In the genomic region with DNA sequence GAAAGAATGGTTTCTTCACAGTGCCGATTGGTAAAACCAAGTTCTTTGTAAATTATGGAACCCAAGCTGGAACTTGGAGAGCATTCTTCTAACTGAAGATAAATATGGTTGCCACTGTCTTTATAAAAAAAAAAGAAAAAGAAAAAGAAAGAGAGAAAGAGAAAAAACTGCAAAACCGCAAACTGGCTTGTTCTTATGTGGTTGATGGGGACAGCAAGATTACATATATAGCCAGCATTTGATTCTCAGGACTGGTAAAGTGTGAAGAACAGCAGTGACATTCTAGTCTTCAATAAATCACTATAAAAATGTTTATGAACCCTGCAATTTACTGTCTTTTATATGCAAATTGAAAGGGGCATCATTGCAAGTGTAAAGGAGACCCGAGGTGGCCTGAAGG, we compare ENCODE assay signal across 16 cellular contexts.
A peak's percentile ranks its signal among the peaks of the same experiment; 100 is the strongest.
DNase-seq lines count a peak whose midpoint lies in the region; ATAC-seq and TF ChIP-seq lines count a peak whose summit lies in the region.
"Had no signal": no experiment of that assay in that cellular context is flagged by ENCODE, and none has a peak within 500 bp of the region (broad histone marks: within the 10 kb centered on the region; RNA-seq: fewer than 3 reads in every experiment).

No MANE protein-coding gene starts in this region.

- ATAC-seq in activated T-cell treated with anti-CD3 and anti-CD28 coated beads, Interleukin-2, amount 50 U/mL, for 72 hours (replicated peaks in 1 of 2), result no peak
- ATAC-seq in activated T-cell treated with anti-CD3 and anti-CD28 coated beads, Interleukin-2, amount 50 U/mL, for 4 hours, result no peak
- ATAC-seq in DND-41 (ENCODE audit: insufficient read depth, low read depth), result no peak
- ATAC-seq: CD8-positive, alpha-beta T cell; HCT116 had no signal

- DNase-seq in activated T-cell treated with anti-CD3 and anti-CD28 coated beads, Interleukin-2, amount 50 U/mL, for 72 hours, result no peak
- no peak for DNase-seq in activated T-cell treated with anti-CD3 and anti-CD28 coated beads, Interleukin-2, amount 50 U/mL, for 4 hours
- DNase-seq in DND-41 (no peak), cerebellar cortex (ENCODE audit: low spot score) (no peak), DMS53 treated with DMSO at 0.1 percent for 48 hours (lab: John Stamatoyannopoulos, UW; ENCODE audit: unreplicated experiment) (no peak)
- DNase-seq in Jurkat, Clone E6-1 (ENCODE audit: low read depth, low spot score), result peak; percentile 64
- DNase-seq in stimulated activated CD4-positive, alpha-beta T cell treated with anti-CD3 and anti-CD28 coated beads, Interleukin-4, amount 100 ng/mL, for 24 hours, result no peak
- DNase-seq: Caco-2; CD4-positive, CD25-positive, alpha-beta regulatory T cell; CD8-positive, alpha-beta T cell; DMS153; DMS79; H9 had no signal

- H3K4me3 ChIP-seq in DND-41 (ENCODE audit: low read depth in 1 of 2, low read length in 2 of 2), result no peak overlapping the region
- no peak overlapping the region for H3K4me3 ChIP-seq in Jurkat, Clone E6-1 (ENCODE audit: low read length)
- no peak overlapping the region for H3K4me3 ChIP-seq in iPS-20b (ENCODE audit: low read length)

- no peak for TF ChIP-seq CTCF in DND-41 (IDR thresholded peaks at IDR 0.05; ENCODE audit: borderline replicate concordance, extremely low read depth, low read length, poor library complexity, severe bottlenecking)

- no peak overlapping the region for H3K4me3 Mint-ChIP-seq in activated T-cell treated with anti-CD3 and anti-CD28 coated beads, Interleukin-2, amount 50 U/mL, for 72 hours
- H3K4me3 Mint-ChIP-seq in activated T-cell treated with anti-CD3 and anti-CD28 coated beads, Interleukin-2, amount 50 U/mL, for 4 hours, result no peak overlapping the region
- H3K4me3 Mint-ChIP-seq: CD4-positive, CD25-positive, alpha-beta regulatory T cell; CD8-positive, alpha-beta T cell; H9 had no signal

- H2AFZ ChIP-seq in DND-41 (ENCODE audit: low read depth, low read length), result no peak overlapping the region

- peak overlapping the region; percentile 77 for H3K27ac Mint-ChIP-seq in activated T-cell treated with anti-CD3 and anti-CD28 coated beads, Interleukin-2, amount 50 U/mL, for 72 hours
- H3K27ac Mint-ChIP-seq: CD4-positive, CD25-positive, alpha-beta regulatory T cell; CD8-positive, alpha-beta T cell; H9 had no signal

- H3K79me2 ChIP-seq in DND-41 (ENCODE audit: insufficient read depth, low read length), result no peaks in the 10 kb centered on the region

- no peaks in the 10 kb centered on the region for H3K36me3 Mint-ChIP-seq in activated T-cell treated with anti-CD3 and anti-CD28 coated beads, Interleukin-2, amount 50 U/mL, for 72 hours (ENCODE audit: insufficient read depth in 2 of 2)
- no peaks in the 10 kb centered on the region for H3K36me3 Mint-ChIP-seq in activated T-cell treated with anti-CD3 and anti-CD28 coated beads, Interleukin-2, amount 50 U/mL, for 4 hours (ENCODE audit: insufficient read depth)
- H3K36me3 Mint-ChIP-seq: CD4-positive, CD25-positive, alpha-beta regulatory T cell; CD8-positive, alpha-beta T cell had no signal

- no peaks in the 10 kb centered on the region for H3K27me3 Mint-ChIP-seq in activated T-cell treated with anti-CD3 and anti-CD28 coated beads, Interleukin-2, amount 50 U/mL, for 72 hours (ENCODE audit: low read depth)
- no peaks in the 10 kb centered on the region for H3K27me3 Mint-ChIP-seq in activated T-cell treated with anti-CD3 and anti-CD28 coated beads, Interleukin-2, amount 50 U/mL, for 4 hours (ENCODE audit: low read depth)
- H3K27me3 Mint-ChIP-seq: CD4-positive, CD25-positive, alpha-beta regulatory T cell had no signal

- no peaks in the 10 kb centered on the region for H3K9me3 ChIP-seq in DND-41 (ENCODE audit: insufficient read depth, low read length, severe bottlenecking)
- no peaks in the 10 kb centered on the region for H3K9me3 ChIP-seq in iPS-20b (ENCODE audit: insufficient read depth, low read depth, low read length)
- H3K9me3 ChIP-seq: Caco-2 had no signal

- H4K20me1 ChIP-seq in DND-41 (ENCODE audit: insufficient read depth, low read length), result no peaks in the 10 kb centered on the region

- H3K27me3 ChIP-seq in DND-41 (ENCODE audit: insufficient read depth, low read length, poor library complexity) (no peaks in the 10 kb centered on the region), iPS-20b (ENCODE audit: insufficient read depth, low read length) (no peaks in the 10 kb centered on the region)

- no peak overlapping the region for H3K4me2 ChIP-seq in DND-41 (ENCODE audit: insufficient read depth, low read length)

- H3K36me3 ChIP-seq in DND-41 (ENCODE audit: insufficient read depth, low read length) (no peaks in the 10 kb centered on the region), iPS-20b (ENCODE audit: insufficient read depth, low read depth, low read length) (no peaks in the 10 kb centered on the region)

- H3K4me1 Mint-ChIP-seq in activated T-cell treated with anti-CD3 and anti-CD28 coated beads, Interleukin-2, amount 50 U/mL, for 72 hours (ENCODE audit: low read depth), result no peaks in the 10 kb centered on the region
- peaks cover under 1% of the 10 kb centered on the region for H3K4me1 Mint-ChIP-seq in activated T-cell treated with anti-CD3 and anti-CD28 coated beads, Interleukin-2, amount 50 U/mL, for 4 hours (ENCODE audit: low read depth)

- H3K9ac ChIP-seq in DND-41 (ENCODE audit: low read depth, low read length), result no peak overlapping the region
- H3K9ac ChIP-seq in iPS-20b (ENCODE audit: low read depth, low read length), result 0 out of 2 replicates have a peak overlapping the region, but pooled peaks have one; percentile 20

- H3K9me3 Mint-ChIP-seq in activated T-cell treated with anti-CD3 and anti-CD28 coated beads, Interleukin-2, amount 50 U/mL, for 72 hours, result no peaks in the 10 kb centered on the region
- H3K9me3 Mint-ChIP-seq in activated T-cell treated with anti-CD3 and anti-CD28 coated beads, Interleukin-2, amount 50 U/mL, for 4 hours, result no peaks in the 10 kb centered on the region
- H3K9me3 Mint-ChIP-seq: CD4-positive, CD25-positive, alpha-beta regulatory T cell; CD8-positive, alpha-beta T cell had no signal

- H3K27ac ChIP-seq in DND-41 (ENCODE audit: low read length), result peak overlapping the region; percentile 50; the same call in 1 of the 2 replicates
- no peak overlapping the region for H3K27ac ChIP-seq in iPS-20b (ENCODE audit: low read length)
- H3K27ac ChIP-seq: C4-2B had no signal

- H3K4me1 ChIP-seq in DND-41 (ENCODE audit: insufficient read depth, low read length), result peaks cover 17% of the 10 kb centered on the region
- H3K4me1 ChIP-seq in iPS-20b (ENCODE audit: insufficient read depth, low read length), result peaks cover 16% of the 10 kb centered on the region; the same call in 1 of the 2 replicates
- H3K4me1 ChIP-seq: Caco-2 had no signal
